ENCODE assay signal across 1 cellular context in genomic region chr11:124800226-124800929, GRCh38.
TF ChIP-seq lines count a peak whose summit lies in the region.

Gene MSANTD2, minus strand, starts transcription at chr11:124800406. Its CDS starts 26 bp downstream, at chr11:124800380.

TF ChIP-seq in HEK293, 187 proteins besides CTCF, POLR2A, EP300 and RAD21 (continued from another document and continues in another):
- TF ChIP-seq, protein P1, sequence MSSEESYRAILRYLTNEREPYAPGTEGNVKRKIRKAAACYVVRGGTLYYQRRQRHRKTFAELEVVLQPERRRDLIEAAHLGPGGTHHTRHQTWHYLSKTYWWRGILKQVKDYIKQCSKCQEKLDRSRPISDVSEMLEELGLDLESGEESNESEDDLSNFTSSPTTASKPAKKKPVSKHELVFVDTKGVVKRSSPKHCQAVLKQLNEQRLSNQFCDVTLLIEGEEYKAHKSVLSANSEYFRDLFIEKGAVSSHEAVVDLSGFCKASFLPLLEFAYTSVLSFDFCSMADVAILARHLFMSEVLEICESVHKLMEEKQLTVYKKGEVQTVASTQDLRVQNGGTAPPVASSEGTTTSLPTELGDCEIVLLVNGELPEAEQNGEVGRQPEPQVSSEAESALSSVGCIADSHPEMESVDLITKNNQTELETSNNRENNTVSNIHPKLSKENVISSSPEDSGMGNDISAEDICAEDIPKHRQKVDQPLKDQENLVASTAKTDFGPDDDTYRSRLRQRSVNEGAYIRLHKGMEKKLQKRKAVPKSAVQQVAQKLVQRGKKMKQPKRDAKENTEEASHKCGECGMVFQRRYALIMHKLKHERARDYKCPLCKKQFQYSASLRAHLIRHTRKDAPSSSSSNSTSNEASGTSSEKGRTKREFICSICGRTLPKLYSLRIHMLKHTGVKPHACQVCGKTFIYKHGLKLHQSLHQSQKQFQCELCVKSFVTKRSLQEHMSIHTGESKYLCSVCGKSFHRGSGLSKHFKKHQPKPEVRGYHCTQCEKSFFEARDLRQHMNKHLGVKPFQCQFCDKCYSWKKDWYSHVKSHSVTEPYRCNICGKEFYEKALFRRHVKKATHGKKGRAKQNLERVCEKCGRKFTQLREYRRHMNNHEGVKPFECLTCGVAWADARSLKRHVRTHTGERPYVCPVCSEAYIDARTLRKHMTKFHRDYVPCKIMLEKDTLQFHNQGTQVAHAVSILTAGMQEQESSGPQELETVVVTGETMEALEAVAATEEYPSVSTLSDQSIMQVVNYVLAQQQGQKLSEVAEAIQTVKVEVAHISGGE (tag by site-specific recombination; conservative IDR thresholded peaks at IDR 0.05; ENCODE audit: low read depth), result peak; percentile 93
- TF ChIP-seq ZNF654 (tag by site-specific recombination; IDR thresholded peaks at IDR 0.05; ENCODE audit: low read depth), result no peak
- no peak for TF ChIP-seq RBAK (tag by site-specific recombination; IDR thresholded peaks at IDR 0.05)
- no peak for TF ChIP-seq ZNF404 (tag by site-specific recombination; IDR thresholded peaks at IDR 0.05)
- TF ChIP-seq ZNF202 (tag by site-specific recombination; IDR thresholded peaks at IDR 0.05; ENCODE audit: borderline replicate concordance), result no peak
- peak; percentile 68 for TF ChIP-seq ZNF335 (tag by site-specific recombination; conservative IDR thresholded peaks at IDR 0.05)
- no peak for TF ChIP-seq ZNF571 (tag by site-specific recombination; IDR thresholded peaks at IDR 0.05)
- no peak for TF ChIP-seq HOXD13 (CRISPR knock-in tag; IDR thresholded peaks at IDR 0.05; ENCODE audit: borderline replicate concordance)
- TF ChIP-seq KLF9 (tag by site-specific recombination; IDR thresholded peaks at IDR 0.05; ENCODE audit: low read depth), result no peak
- TF ChIP-seq ZBTB44 (tag by site-specific recombination; IDR thresholded peaks at IDR 0.05), result no peak
- TF ChIP-seq ZNF626 (tag by site-specific recombination; IDR thresholded peaks at IDR 0.05), result no peak
- TF ChIP-seq SCRT2 (tag by site-specific recombination; IDR thresholded peaks at IDR 0.05), result no peak
- no peak; the same call in 1 of the 2 replicates for TF ChIP-seq ELK4 (IDR thresholded peaks at IDR 0.05; ENCODE audit: borderline replicate concordance, low read depth, low read length)
- no peak for TF ChIP-seq GLI4 (tag by site-specific recombination; IDR thresholded peaks at IDR 0.05)
- TF ChIP-seq ZNF664 (tag by site-specific recombination; IDR thresholded peaks at IDR 0.05), result no peak
- TF ChIP-seq ZNF518A (tag by site-specific recombination; conservative IDR thresholded peaks at IDR 0.05; ENCODE audit: low read depth), result no peak
- TF ChIP-seq ZFP3 (tag by site-specific recombination; IDR thresholded peaks at IDR 0.05; ENCODE audit: low read depth), result no peak
- TF ChIP-seq, protein P2, sequence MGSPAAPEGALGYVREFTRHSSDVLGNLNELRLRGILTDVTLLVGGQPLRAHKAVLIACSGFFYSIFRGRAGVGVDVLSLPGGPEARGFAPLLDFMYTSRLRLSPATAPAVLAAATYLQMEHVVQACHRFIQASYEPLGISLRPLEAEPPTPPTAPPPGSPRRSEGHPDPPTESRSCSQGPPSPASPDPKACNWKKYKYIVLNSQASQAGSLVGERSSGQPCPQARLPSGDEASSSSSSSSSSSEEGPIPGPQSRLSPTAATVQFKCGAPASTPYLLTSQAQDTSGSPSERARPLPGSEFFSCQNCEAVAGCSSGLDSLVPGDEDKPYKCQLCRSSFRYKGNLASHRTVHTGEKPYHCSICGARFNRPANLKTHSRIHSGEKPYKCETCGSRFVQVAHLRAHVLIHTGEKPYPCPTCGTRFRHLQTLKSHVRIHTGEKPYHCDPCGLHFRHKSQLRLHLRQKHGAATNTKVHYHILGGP (tag by site-specific recombination; IDR thresholded peaks at IDR 0.05), result no peak
- no peak for TF ChIP-seq ZNF146 (tag by site-specific recombination; IDR thresholded peaks at IDR 0.05)
- TF ChIP-seq IKZF3 (tag by site-specific recombination; IDR thresholded peaks at IDR 0.05), result peak; percentile 91
- no peak; the same call in 1 of the 2 replicates for TF ChIP-seq ZNF76 (tag by site-specific recombination; IDR thresholded peaks at IDR 0.05; ENCODE audit: borderline replicate concordance, low read depth)
- TF ChIP-seq ZNF768 (tag by site-specific recombination; IDR thresholded peaks at IDR 0.05), result no peak
- no peak for TF ChIP-seq GLI2 (tag by site-specific recombination; IDR thresholded peaks at IDR 0.05; ENCODE audit: borderline replicate concordance, low read depth)
- no peak for TF ChIP-seq ZNF530 (tag by site-specific recombination; IDR thresholded peaks at IDR 0.05; ENCODE audit: low read depth)
- no peak for TF ChIP-seq BCL11B (tag by site-specific recombination; IDR thresholded peaks at IDR 0.05; ENCODE audit: low read depth)
- no peak for TF ChIP-seq ZNF248 (tag by site-specific recombination; IDR thresholded peaks at IDR 0.05)
- no peak for TF ChIP-seq ZNF362 (tag by site-specific recombination; IDR thresholded peaks at IDR 0.05)
- no peak for TF ChIP-seq PRDM6 (tag by site-specific recombination; IDR thresholded peaks at IDR 0.05)
- no peak for TF ChIP-seq ZNF843 (tag by site-specific recombination; IDR thresholded peaks at IDR 0.05)
- TF ChIP-seq ZNF510 (tag by site-specific recombination; IDR thresholded peaks at IDR 0.05; ENCODE audit: insufficient replicate concordance), result no peak
- no peak for TF ChIP-seq KLF16 (tag by site-specific recombination; IDR thresholded peaks at IDR 0.05)
- peak; percentile 54; the same call in 1 of the 2 replicates for TF ChIP-seq ZNF629 (tag by site-specific recombination; IDR thresholded peaks at IDR 0.05)
- no peak for TF ChIP-seq ZNF138 (tag by site-specific recombination; IDR thresholded peaks at IDR 0.05; ENCODE audit: borderline replicate concordance)
- TF ChIP-seq ZNF423 (tag by site-specific recombination; IDR thresholded peaks at IDR 0.05), result no peak
- no peak for TF ChIP-seq PRDM2 (tag by site-specific recombination; IDR thresholded peaks at IDR 0.05; ENCODE audit: borderline replicate concordance)
